In genomic region chr3:133862161-133862560, GRCh38 we compare ENCODE assay signal across 1 cellular context.
TF ChIP-seq lines count a peak whose summit lies in the region.

No MANE protein-coding gene starts in this region.

TF ChIP-seq in H1, 55 proteins besides CTCF, POLR2A, EP300 and RAD21 (continued from another document):
- TF ChIP-seq TAF1 (IDR thresholded peaks at IDR 0.05; ENCODE audit: low read depth, low read length) (no peak), BACH1 (IDR thresholded peaks at IDR 0.05; ENCODE audit: low read length) (no peak), FOSL1 (IDR thresholded peaks at IDR 0.05; ENCODE audit: insufficient read depth, low read depth, low read length) (no peak), KDM5A (IDR thresholded peaks at IDR 0.05; ENCODE audit: low read length) (no peak), HDAC6 (IDR thresholded peaks at IDR 0.05; ENCODE audit: low read depth, low read length) (no peak), CEBPB (IDR thresholded peaks at IDR 0.05; ENCODE audit: low read depth, low read length) (no peak), EGR1 (IDR thresholded peaks at IDR 0.05; ENCODE audit: borderline replicate concordance, low read depth, low read length) (no peak), TBP (IDR thresholded peaks at IDR 0.05; ENCODE audit: low read depth, low read length) (no peak), EZH2 (IDR thresholded peaks at IDR 0.05; ENCODE audit: low read depth, low read length, severe bottlenecking) (no peak), BCL11A (IDR thresholded peaks at IDR 0.05; ENCODE audit: low read depth in 2 of 2, low read length in 2 of 2) (no peak), SP1 (IDR thresholded peaks at IDR 0.05; ENCODE audit: low read depth, low read length) (no peak), SAP30 (IDR thresholded peaks at IDR 0.05; ENCODE audit: insufficient read depth, insufficient replicate concordance, low read length) (no peak), BRCA1 (IDR thresholded peaks at IDR 0.05; ENCODE audit: low read depth, low read length) (no peak)
